26 cellular contexts compared by ENCODE assay signal in genomic region chr12:16008442-16008841, GRCh38.
"Had no signal": no experiment of that assay in that cellular context is flagged by ENCODE, and none has a peak within 500 bp of the region (broad histone marks: within the 10 kb centered on the region; RNA-seq: fewer than 3 reads in every experiment).

No MANE protein-coding gene starts in this region.

- H3K27ac Mint-ChIP-seq: activated B cell treated with CpG ODN at 0.5 μM for 24 hours; activated CD4-positive, alpha-beta T cell treated with anti-CD3 and anti-CD28 coated beads for 36 hours; activated naive CD8-positive, alpha-beta T cell; activated T-helper 2 cell treated with anti-CD3 and anti-CD28 coated beads, Interferon-gamma antibody, Interleukin-2, Interleukin-4, amounts not matched to agents 10 μg/mL and 5 μg/mL and 100 μg/mL, durations not matched to agents 14 hours and 24 hours and 36 hours; natural killer cell had no signal

- H3K9me3 ChIP-seq: adrenal gland, breast epithelium, esophagus muscularis mucosa, gastrocnemius medialis, prostate gland, thoracic aorta, upper lobe of right lung had no signal

- H3K36me3 ChIP-seq: adrenal gland, breast epithelium, gastrocnemius medialis, prostate gland, thoracic aorta, upper lobe of right lung had no signal

- H3K4me1 Mint-ChIP-seq: activated CD4-positive, alpha-beta T cell treated with anti-CD3 and anti-CD28 coated beads for 36 hours; central memory CD8-positive, alpha-beta T cell had no signal

- H3K4me3 ChIP-seq: adrenal gland, breast epithelium, coronary artery, esophagus muscularis mucosa, gastrocnemius medialis, lung, prostate gland, thoracic aorta, upper lobe of right lung had no signal

- H3K27me3 ChIP-seq: adrenal gland, breast epithelium, esophagus muscularis mucosa, gastrocnemius medialis, upper lobe of right lung had no signal

- H3K4me1 ChIP-seq: breast epithelium, prostate gland had no signal

- H3K27me3 Mint-ChIP-seq: activated B cell treated with CpG ODN at 0.5 μM for 24 hours; activated CD4-positive, alpha-beta T cell treated with anti-CD3 and anti-CD28 coated beads for 36 hours; activated naive CD8-positive, alpha-beta T cell; central memory CD8-positive, alpha-beta T cell had no signal

- DNase-seq: activated B cell treated with CpG ODN at 0.5 μM for 24 hours; activated CD4-positive, alpha-beta T cell treated with anti-CD3 and anti-CD28 coated beads for 36 hours; activated CD4-positive, alpha-beta T cell treated with anti-CD3 and anti-CD28 coated beads, Interleukin-2, amount 50 U/mL, for 4 hours; activated CD8-positive, alpha-beta memory T cell treated with anti-CD3 and anti-CD28 coated beads for 24 hours; activated CD8-positive, alpha-beta memory T cell treated with anti-CD3 and anti-CD28 coated beads, Interleukin-2, amount 50 U/mL, for 48 hours; activated naive CD4-positive, alpha-beta T cell; activated T-cell treated with anti-CD3 and anti-CD28 coated beads, Interleukin-2, amount 50 U/mL, for 4 hours; adrenal gland; gastrocnemius medialis; head of caudate nucleus; islet precursor cell; left cardiac atrium; natural killer cell; stimulated activated CD4-positive, alpha-beta T cell treated with anti-CD3 and anti-CD28 coated beads, Interleukin-4, amount 100 ng/mL, for 24 hours; stimulated activated naive CD4-positive, alpha-beta T cell treated with Interleukin-2 at 50 U/mL for 16 hours; T-helper 9 cell; upper lobe of right lung had no signal

- ATAC-seq: activated CD4-positive, alpha-beta T cell treated with anti-CD3 and anti-CD28 coated beads for 36 hours; activated T-cell treated with anti-CD3 and anti-CD28 coated beads, Interleukin-2, amount 50 U/mL, for 4 hours; gastrocnemius medialis; left cardiac atrium; natural killer cell; upper lobe of right lung had no signal

- H3K27ac ChIP-seq: adrenal gland, breast epithelium, coronary artery, esophagus muscularis mucosa, gastrocnemius medialis, prostate gland, thoracic aorta, upper lobe of right lung had no signal

- H3K4me3 Mint-ChIP-seq: activated B cell treated with CpG ODN at 0.5 μM for 24 hours; activated CD4-positive, alpha-beta T cell treated with anti-CD3 and anti-CD28 coated beads for 36 hours; activated naive CD8-positive, alpha-beta T cell; activated T-cell treated with anti-CD3 and anti-CD28 coated beads, Interleukin-2, amount 50 U/mL, for 4 hours; central memory CD8-positive, alpha-beta T cell; natural killer cell had no signal
